ENCODE assay signal across 1 cellular context in the genomic region with DNA sequence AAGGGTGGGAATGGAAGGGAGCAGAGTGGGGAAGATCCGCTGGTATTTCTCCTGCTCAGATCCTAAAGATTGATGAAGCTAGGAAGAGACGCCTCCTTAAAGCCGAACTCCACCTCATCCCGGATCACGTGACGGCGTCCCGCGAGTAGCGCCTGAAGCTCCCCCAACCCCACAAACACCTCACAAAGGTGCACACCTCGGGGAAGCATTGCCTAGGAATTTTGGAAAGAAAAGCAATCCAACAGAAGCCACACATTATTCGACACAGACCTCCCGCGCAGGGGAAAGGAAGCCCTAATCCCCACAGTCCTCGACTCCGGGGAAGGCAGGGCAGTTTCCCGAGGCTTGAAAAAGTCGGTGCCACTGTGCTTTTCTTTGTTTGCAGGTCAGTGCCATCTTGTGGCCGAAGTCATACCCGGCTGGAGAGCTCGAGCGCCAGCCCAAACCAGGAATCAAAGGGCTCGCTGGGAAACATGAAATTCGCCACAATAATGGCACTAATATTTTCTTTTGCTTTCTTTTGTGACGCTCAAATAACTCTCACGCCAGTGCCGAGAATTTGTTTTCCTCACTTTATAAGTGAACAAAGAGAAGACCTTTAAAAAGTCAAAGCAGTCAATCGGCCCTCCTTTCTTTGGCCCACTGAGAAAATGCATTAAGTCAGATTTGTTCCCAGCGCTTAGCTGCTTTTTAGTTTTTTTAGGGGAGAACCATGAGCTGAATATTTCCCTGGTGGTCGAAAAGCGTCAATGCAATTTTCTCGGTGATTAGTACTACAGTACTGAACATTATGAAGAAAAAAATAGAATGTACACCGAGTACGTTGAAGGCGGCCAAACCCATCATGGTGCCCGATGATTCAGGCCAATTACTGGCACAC.
TF ChIP-seq lines count a peak whose summit lies in the region.

TSS of gene NPY1R (minus strand) at position 71 of the 880 bp plus-strand sequence. CDS start 6,042 bp downstream, outside the sequence.

TF ChIP-seq in SK-N-SH, 30 proteins besides CTCF, POLR2A, EP300 and RAD21 (continued from another document):
- TF ChIP-seq USF1 (IDR thresholded peaks at IDR 0.05; ENCODE audit: borderline replicate concordance, low read depth): peak; percentile 93
- TF ChIP-seq JUND (IDR thresholded peaks at IDR 0.05): no peak
- peak; percentile 74 for TF ChIP-seq SMC3 (IDR thresholded peaks at IDR 0.05; ENCODE audit: low read depth, low read length)
- no peak for TF ChIP-seq GABPA (IDR thresholded peaks at IDR 0.05; ENCODE audit: low read depth)
- no peak for TF ChIP-seq RXRA (IDR thresholded peaks at IDR 0.05; ENCODE audit: borderline replicate concordance, low read depth)
TF ChIP-seq in SK-N-SH: peak in this region for 3.
